Comparison of ENCODE assay signal across 22 cellular contexts in the genomic region with DNA sequence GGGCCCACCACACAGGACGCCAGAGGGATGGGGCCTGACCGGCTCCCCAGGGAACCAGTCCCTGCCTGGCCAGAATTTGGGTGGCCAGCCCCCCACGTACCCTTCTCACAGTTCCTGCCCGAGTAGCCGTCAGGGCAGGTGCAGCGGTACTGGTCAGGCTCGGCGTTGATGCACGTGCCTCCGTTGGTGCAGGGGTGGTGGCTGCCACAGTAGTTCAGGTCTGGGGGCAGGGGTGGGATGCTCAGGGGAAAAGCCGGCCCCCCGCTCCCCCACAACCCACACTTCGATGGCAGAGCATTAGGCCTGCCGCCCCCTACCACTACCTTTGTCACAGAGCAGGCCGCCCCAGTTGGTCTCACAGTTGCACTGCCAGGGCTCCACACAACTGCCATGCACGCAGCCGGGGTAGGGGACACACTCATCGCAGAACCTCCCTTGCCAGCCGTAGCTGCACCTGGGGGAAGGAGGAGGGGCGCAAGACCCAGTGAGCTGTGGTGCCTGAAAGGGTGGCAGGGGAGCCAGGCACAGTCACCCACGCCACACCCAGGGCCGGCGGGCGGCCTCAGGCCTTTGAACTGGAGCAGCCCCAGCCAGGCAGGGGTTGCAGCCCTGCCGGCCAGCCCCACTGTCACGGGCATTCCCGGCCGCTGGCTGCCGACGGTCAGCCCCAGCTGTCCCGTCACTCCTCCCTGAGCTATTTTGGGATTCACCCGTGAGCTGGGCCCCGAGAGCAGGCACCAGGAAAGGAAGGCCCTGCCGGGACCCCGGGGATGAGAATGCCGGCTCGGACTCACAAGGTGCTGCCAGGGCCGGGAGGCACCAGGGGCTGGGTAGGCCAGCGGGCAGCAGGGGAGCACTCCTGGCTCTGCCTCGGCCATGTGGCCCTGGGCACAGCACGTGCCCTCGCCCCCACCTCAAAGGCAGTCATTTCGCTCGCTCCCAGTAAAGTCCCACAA. TPM values are rescaled to one million over a fixed set of nuclear protein-coding genes. Genes with fewer than 3 reads are reported as not detected.
A peak's percentile ranks its signal among the peaks of the same experiment; 100 is the strongest.
DNase-seq lines count a peak whose midpoint lies in the region; ATAC-seq and TF ChIP-seq lines count a peak whose summit lies in the region.
"Had no signal": no experiment of that assay in that cellular context is flagged by ENCODE, and none has a peak within 500 bp of the region (broad histone marks: within the 10 kb centered on the region; RNA-seq: fewer than 3 reads in every experiment).

No MANE protein-coding gene starts in this region.

- peak; percentile 19 for DNase-seq in activated naive CD4-positive, alpha-beta T cell treated with anti-CD3 and anti-CD28 coated beads, Interleukin-2, amount 10 ng/mL, durations not matched to agents 7 days and 5 days
- no peak for DNase-seq in activated naive CD4-positive, alpha-beta T cell (lab: John Stamatoyannopoulos, UW)
- DNase-seq in cardiac muscle cell (ENCODE audit: low read depth in 1 of 2, low spot score in 1 of 2): peak in 1 of 2 donors; percentile 67
- DNase-seq in neuronal stem cell (ENCODE audit: low spot score): no peak
- peak; percentile 40 to 73 for DNase-seq in aorta
- DNase-seq in T-helper 2 cell treated with Interferon-gamma antibody and Interleukin-4, amounts not matched to agents 5 μg/mL and 100 μg/mL, for 36 hours (ENCODE audit: low spot score): no peak
- DNase-seq in AG08396 (ENCODE audit: low spot score): no peak
- DNase-seq in neural progenitor cell (ENCODE audit: low spot score): no peak
- DNase-seq: activated CD8-positive, alpha-beta T cell treated with anti-CD3 and anti-CD28 coated beads for 36 hours; activated naive CD4-positive, alpha-beta T cell treated with anti-CD3 and anti-CD28 coated beads, Interleukin-2, amount 50 U/mL, for 16 hours; activated T-cell treated with anti-CD3 and anti-CD28 coated beads, Interleukin-2, amount 50 U/mL, for 24 hours; C1 segment of cervical spinal cord; kidney glomerular epithelial cell; NCI-H1092; NCI-H2081 treated with DMSO at 0.1 percent for 48 hours; NCI-H510A treated with DMSO at 0.1 percent for 48 hours; SHP77 treated with DMSO at 0.1 percent for 48 hours; stimulated activated naive CD4-positive, alpha-beta T cell treated with Interleukin-2 at 50 U/mL for 16 hours had no signal

- H3K4me3 ChIP-seq in cardiac muscle cell (no peak overlapping the region), neuronal stem cell (ENCODE audit: low read length in 2 of 2) (no peak overlapping the region), aorta (ENCODE audit: low read length in 2 of 2) (no peak overlapping the region), neural progenitor cell (no peak overlapping the region)
- H3K4me3 ChIP-seq: coronary artery, tibial nerve had no signal

- peak overlapping the region; percentile 33 for H2BK15ac ChIP-seq in neuronal stem cell (ENCODE audit: low read length)

- peak overlapping the region; percentile 65 for H3K23ac ChIP-seq in neuronal stem cell (ENCODE audit: low read depth, low read length, poor library complexity)

- H3K4me1 Mint-ChIP-seq in activated naive CD4-positive, alpha-beta T cell treated with anti-CD3 and anti-CD28 coated beads, Interleukin-2, amount 10 ng/mL, durations not matched to agents 7 days and 5 days: no peaks in the 10 kb centered on the region
- H3K4me1 Mint-ChIP-seq in T-helper 2 cell treated with Interferon-gamma antibody and Interleukin-4, amounts not matched to agents 5 μg/mL and 100 μg/mL, for 36 hours (ENCODE audit: low read depth): no peaks in the 10 kb centered on the region
- H3K4me1 Mint-ChIP-seq in neural progenitor cell: no peaks in the 10 kb centered on the region
- H3K4me1 Mint-ChIP-seq: mesothelial cell of epicardium, neural crest cell had no signal

- H3K79me1 ChIP-seq in neuronal stem cell (ENCODE audit: low read depth, low read length): peaks cover 4% of the 10 kb centered on the region

- no peak for ATAC-seq in aorta (ENCODE audit: low FRiP score)
- ATAC-seq: activated CD8-positive, alpha-beta T cell treated with anti-CD3 and anti-CD28 coated beads for 36 hours had no signal

- no peak overlapping the region for H3K4ac ChIP-seq in neuronal stem cell (ENCODE audit: low read length)

- CTCF ChIA-PET in activated naive CD4-positive, alpha-beta T cell treated with anti-CD3 and anti-CD28 coated beads, Interleukin-2, amount 10 ng/mL, durations not matched to agents 7 days and 5 days (lab: Charles Lee): no interaction called here

- WGBS in neuronal stem cell (ENCODE audit: extremely low coverage in 2 of 2, insufficient read length in 2 of 2, insufficient replicate concordance in 1 of 2), 2 donors: no CpG with 5 or more reads among the region's 44 CpGs
- 89% methylated on average over 44 of the region's 44 CpGs for WGBS in aorta, 2 donors

- intact Hi-C loops in aorta (cut with DNase I): no loop called here

- no peak overlapping the region for H2AK5ac ChIP-seq in neuronal stem cell (ENCODE audit: low read depth, low read length)

- H3K27me3 ChIP-seq in cardiac muscle cell: no peaks in the 10 kb centered on the region
- H3K27me3 ChIP-seq in neuronal stem cell (ENCODE audit: control insufficient read depth in 3 of 3, insufficient read depth in 3 of 3, low read depth in 1 of 3, low read length in 3 of 3): peaks cover 0 to 7% (median 0%) of the 10 kb centered on the region in 3 experiments
- no peaks in the 10 kb centered on the region for H3K27me3 ChIP-seq in aorta (ENCODE audit: control insufficient read depth in 1 of 2, insufficient read depth in 2 of 2, low read length in 1 of 2)
- H3K27me3 ChIP-seq in neural progenitor cell: no peaks in the 10 kb centered on the region
- H3K27me3 ChIP-seq: tibial nerve had no signal

- H3K9ac ChIP-seq in neuronal stem cell (ENCODE audit: low read depth, low read length, poor library complexity) (peak overlapping the region; percentile 70), neural progenitor cell (no peak overlapping the region)

- no peaks in the 10 kb centered on the region for H3K36me3 ChIP-seq in cardiac muscle cell
- no peaks in the 10 kb centered on the region for H3K36me3 ChIP-seq in neuronal stem cell (replicated peaks in 1 of 2; ENCODE audit: control insufficient read depth in 2 of 2, insufficient read depth in 2 of 2, low read length in 2 of 2)
- no peaks in the 10 kb centered on the region for H3K36me3 ChIP-seq in aorta (ENCODE audit: control insufficient read depth in 1 of 2, insufficient read depth in 2 of 2, low read length in 1 of 2)
- no peaks in the 10 kb centered on the region for H3K36me3 ChIP-seq in neural progenitor cell

- no peak overlapping the region for H3K18ac ChIP-seq in neuronal stem cell (ENCODE audit: low read length)

- no peaks in the 10 kb centered on the region for H3K9me3 Mint-ChIP-seq in activated naive CD4-positive, alpha-beta T cell treated with anti-CD3 and anti-CD28 coated beads, Interleukin-2, amount 10 ng/mL, durations not matched to agents 7 days and 5 days
- H3K9me3 Mint-ChIP-seq in T-helper 2 cell treated with Interferon-gamma antibody and Interleukin-4, amounts not matched to agents 5 μg/mL and 100 μg/mL, for 36 hours: no peaks in the 10 kb centered on the region
- no peaks in the 10 kb centered on the region for H3K9me3 Mint-ChIP-seq in neural progenitor cell
- H3K9me3 Mint-ChIP-seq: activated CD8-positive, alpha-beta T cell treated with anti-CD3 and anti-CD28 coated beads for 36 hours; activated T-cell treated with anti-CD3 and anti-CD28 coated beads, Interleukin-2, amount 50 U/mL, for 24 hours; mesothelial cell of epicardium; neural crest cell had no signal

- no peak overlapping the region for H3K27ac Mint-ChIP-seq in activated naive CD4-positive, alpha-beta T cell treated with anti-CD3 and anti-CD28 coated beads, Interleukin-2, amount 10 ng/mL, durations not matched to agents 7 days and 5 days
- no peak overlapping the region for H3K27ac Mint-ChIP-seq in T-helper 2 cell treated with Interferon-gamma antibody and Interleukin-4, amounts not matched to agents 5 μg/mL and 100 μg/mL, for 36 hours
- no peak overlapping the region for H3K27ac Mint-ChIP-seq in neural progenitor cell
- H3K27ac Mint-ChIP-seq: activated CD8-positive, alpha-beta T cell treated with anti-CD3 and anti-CD28 coated beads for 36 hours; activated T-cell treated with anti-CD3 and anti-CD28 coated beads, Interleukin-2, amount 50 U/mL, for 24 hours; mesothelial cell of epicardium had no signal

- H2BK120ac ChIP-seq in neuronal stem cell (ENCODE audit: low read depth, low read length): no peak overlapping the region

- no peaks in the 10 kb centered on the region for H4K20me1 ChIP-seq in neural progenitor cell (ENCODE audit: low read depth)

- H3K27me3 Mint-ChIP-seq in activated naive CD4-positive, alpha-beta T cell treated with anti-CD3 and anti-CD28 coated beads, Interleukin-2, amount 10 ng/mL, durations not matched to agents 7 days and 5 days: peaks cover 4% of the 10 kb centered on the region
- H3K27me3 Mint-ChIP-seq in T-helper 2 cell treated with Interferon-gamma antibody and Interleukin-4, amounts not matched to agents 5 μg/mL and 100 μg/mL, for 36 hours (ENCODE audit: low read depth): no peaks in the 10 kb centered on the region
- H3K27me3 Mint-ChIP-seq in neural progenitor cell (ENCODE audit: insufficient read depth, low read depth): no peaks in the 10 kb centered on the region
- H3K27me3 Mint-ChIP-seq: activated CD8-positive, alpha-beta T cell treated with anti-CD3 and anti-CD28 coated beads for 36 hours; activated T-cell treated with anti-CD3 and anti-CD28 coated beads, Interleukin-2, amount 50 U/mL, for 24 hours had no signal

- H3K4me1 ChIP-seq in cardiac muscle cell (ENCODE audit: low read depth) (peaks cover 9% of the 10 kb centered on the region), neuronal stem cell (ENCODE audit: control insufficient read depth in 2 of 2, insufficient read depth in 1 of 2, low read depth in 1 of 2, low read length in 2 of 2) (no peaks in the 10 kb centered on the region), aorta (ENCODE audit: control insufficient read depth in 1 of 2, insufficient read depth in 2 of 2, low read length in 2 of 2) (no peaks in the 10 kb centered on the region), neural progenitor cell (peaks cover 9% of the 10 kb centered on the region)

- no peaks in the 10 kb centered on the region for H3K79me2 ChIP-seq in neural progenitor cell (ENCODE audit: low read depth)

- H2AFZ ChIP-seq in neuronal stem cell (ENCODE audit: low read length) (no peak overlapping the region), neural progenitor cell (replicated peaks) (no peak overlapping the region)

- H2BK5ac ChIP-seq in neuronal stem cell (ENCODE audit: low read length): no peak overlapping the region

- H3K4me3 Mint-ChIP-seq in activated naive CD4-positive, alpha-beta T cell treated with anti-CD3 and anti-CD28 coated beads, Interleukin-2, amount 10 ng/mL, durations not matched to agents 7 days and 5 days: no peak overlapping the region
- no peak overlapping the region for H3K4me3 Mint-ChIP-seq in T-helper 2 cell treated with Interferon-gamma antibody and Interleukin-4, amounts not matched to agents 5 μg/mL and 100 μg/mL, for 36 hours
- H3K4me3 Mint-ChIP-seq in neural progenitor cell: no peak overlapping the region
- H3K4me3 Mint-ChIP-seq: activated CD8-positive, alpha-beta T cell treated with anti-CD3 and anti-CD28 coated beads for 36 hours; activated T-cell treated with anti-CD3 and anti-CD28 coated beads, Interleukin-2, amount 50 U/mL, for 24 hours; mesothelial cell of epicardium; neural crest cell had no signal

- no peaks in the 10 kb centered on the region for H3K36me3 Mint-ChIP-seq in activated naive CD4-positive, alpha-beta T cell treated with anti-CD3 and anti-CD28 coated beads, Interleukin-2, amount 10 ng/mL, durations not matched to agents 7 days and 5 days
- H3K36me3 Mint-ChIP-seq in T-helper 2 cell treated with Interferon-gamma antibody and Interleukin-4, amounts not matched to agents 5 μg/mL and 100 μg/mL, for 36 hours (ENCODE audit: low read depth): no peaks in the 10 kb centered on the region
- H3K36me3 Mint-ChIP-seq in neural progenitor cell: no peaks in the 10 kb centered on the region
- H3K36me3 Mint-ChIP-seq: mesothelial cell of epicardium had no signal

- H3K14ac ChIP-seq in neuronal stem cell (ENCODE audit: low read length): peak overlapping the region; percentile 94

- no peak overlapping the region for H3K4me2 ChIP-seq in neuronal stem cell (ENCODE audit: insufficient read depth, low read length, poor library complexity, severe bottlenecking)
- no peak overlapping the region for H3K4me2 ChIP-seq in neural progenitor cell

- TF ChIP-seq CTCF in cardiac muscle cell (IDR thresholded peaks at IDR 0.05; ENCODE audit: low read depth, low read length) (no peak), neural progenitor cell (IDR thresholded peaks at IDR 0.05) (no peak)

- no peak overlapping the region for H4K8ac ChIP-seq in neuronal stem cell (ENCODE audit: low read depth, low read length)

- H3K27ac ChIP-seq in cardiac muscle cell (peak overlapping the region; percentile 56), neuronal stem cell (replicated peaks; ENCODE audit: low read length) (no peak overlapping the region), aorta (ENCODE audit: low read depth in 1 of 2, low read length in 2 of 2) (no peak overlapping the region), neural progenitor cell (no peak overlapping the region)
- H3K27ac ChIP-seq: tibial nerve had no signal

- no peaks in the 10 kb centered on the region for H3F3A ChIP-seq in neural progenitor cell (ENCODE audit: low read depth)

- H2BK12ac ChIP-seq in neuronal stem cell (ENCODE audit: low read length): no peak overlapping the region

- H3K9me3 ChIP-seq in cardiac muscle cell (ENCODE audit: low read depth): no peaks in the 10 kb centered on the region
- H3K9me3 ChIP-seq in neuronal stem cell (replicated peaks in 1 of 2; ENCODE audit: control insufficient read depth in 2 of 2, insufficient read depth in 1 of 2, low read depth in 1 of 2, low read length in 2 of 2): no peaks in the 10 kb centered on the region
- no peaks in the 10 kb centered on the region for H3K9me3 ChIP-seq in aorta (ENCODE audit: control insufficient read depth, low read length)
- H3K9me3 ChIP-seq in neural progenitor cell (ENCODE audit: low read depth): no peaks in the 10 kb centered on the region
- H3K9me3 ChIP-seq: tibial nerve had no signal

- H4K91ac ChIP-seq in neuronal stem cell (ENCODE audit: low read depth, low read length, poor library complexity): no peak overlapping the region

RNA-seq across cellular contexts. Expression of gene JAG2, which starts 16.5 kb away (rescaled TPM):
- total RNA-seq in cardiac muscle cell: 23.1 and 30.7 TPM in 2 replicates
- 12.4 and 21.1 TPM in 2 replicates for polyA plus RNA-seq in cardiac muscle cell
- 5.2 TPM for polyA plus RNA-seq in neuronal stem cell (2013, experiment 1 of 2)
- 4.9 TPM for polyA plus RNA-seq in neuronal stem cell (2013, experiment 2 of 2)
- total RNA-seq in aorta: 10 to 100 TPM; 15.0 to 32.1 TPM
- 1 to 10 TPM in 1 of 2 donors, under 1 TPM in 1; 0.13 to 1.1 TPM for polyA plus RNA-seq in aorta
- 2.1 and 4.3 TPM in 2 replicates for total RNA-seq in neural progenitor cell (ENCODE audit: low replicate concordance)

RNA-seq across cellular contexts. Expression of gene NUDT14, which starts 29.0 kb away (rescaled TPM):
- total RNA-seq in cardiac muscle cell (33.2 and 41.3 TPM in 2 replicates), aorta (10 to 100 TPM; 13.3 to 29.9 TPM), neural progenitor cell (ENCODE audit: low replicate concordance) (5.5 and 27.0 TPM in 2 replicates)
- polyA plus RNA-seq in cardiac muscle cell (64.3 and 74.4 TPM in 2 replicates), aorta (10 to 100 TPM in 1 of 2 donors, 1 to 10 TPM in 1; 6.1 to 10.0 TPM)
- 21.6 TPM for polyA plus RNA-seq in neuronal stem cell (2013, experiment 1 of 2)
- 21.9 TPM for polyA plus RNA-seq in neuronal stem cell (2013, experiment 2 of 2)

Comparison
In these comparisons a context has a peak if more than half of its experiments do, and no peak if none do; other contexts are left out.
1. DNase-seq: peak in activated naive CD4-positive, alpha-beta T cell treated with anti-CD3 and anti-CD28 coated beads, Interleukin-2, amount 10 ng/mL, durations not matched to agents 7 days and 5 days (single experiment) and aorta (2 of 2); none in activated naive CD4-positive, alpha-beta T cell (0 of 4), neuronal stem cell (single experiment), T-helper 2 cell treated with Interferon-gamma antibody and Interleukin-4, amounts not matched to agents 5 μg/mL and 100 μg/mL, for 36 hours (single experiment), AG08396 (single experiment) and neural progenitor cell (single experiment).